In genomic region chr20:31604567-31605030, GRCh38 we compare ENCODE assay signal across 9 cellular contexts. TPM values are rescaled to one million over a fixed set of nuclear protein-coding genes. Genes with fewer than 3 reads are reported as not detected.
A peak's percentile ranks its signal among the peaks of the same experiment; 100 is the strongest.
DNase-seq lines count a peak whose midpoint lies in the region; ATAC-seq and TF ChIP-seq lines count a peak whose summit lies in the region.
"Had no signal": no experiment of that assay in that cellular context is flagged by ENCODE, and none has a peak within 500 bp of the region (broad histone marks: within the 10 kb centered on the region; RNA-seq: fewer than 3 reads in every experiment).

No MANE protein-coding gene starts in this region.

- H3K79me1 ChIP-seq in H9 (ENCODE audit: insufficient read depth, low read depth, low read length, poor library complexity, severe bottlenecking) = no peaks in the 10 kb centered on the region

- H3K9me3 Mint-ChIP-seq in H9 = peaks cover 3% of the 10 kb centered on the region in 2 experiments; a peak in 2 of 5 replicates

- H3K4me2 ChIP-seq in H9 (ENCODE audit: insufficient read depth, insufficient read length, low read length) (peak overlapping the region; percentile 57), skeletal muscle satellite cell (ENCODE audit: low read length) (peak overlapping the region; percentile 89)

- H3K23me2 ChIP-seq in H9 (ENCODE audit: insufficient read length, low read depth, low read length, poor library complexity, severe bottlenecking) = peaks cover 17% of the 10 kb centered on the region

- WGBS in H9 (ENCODE audit: extremely low coverage, insufficient read length, low lambda C conversion rate) = no CpG with 5 or more reads among the region's 14 CpGs

- H2BK5ac ChIP-seq in H9 (ENCODE audit: insufficient read length, low read length) = no peak overlapping the region

- H4K5ac ChIP-seq in H9 (ENCODE audit: insufficient read length, low read depth, low read length) = no peak overlapping the region

- H2BK12ac ChIP-seq in H9 (ENCODE audit: insufficient read length, low read depth, low read length) = no peak overlapping the region

- H3K9ac ChIP-seq in H9 (ENCODE audit: extremely low read depth, insufficient read length, low read length) (no peak overlapping the region), skeletal muscle satellite cell (ENCODE audit: low read depth, low read length) (peak overlapping the region; percentile 98)

- peak overlapping the region; percentile 73 to 91 for H3K4me3 ChIP-seq in foreskin fibroblast (ENCODE audit: low read depth in 1 of 2, low read length in 2 of 2)
- H3K4me3 ChIP-seq in skeletal muscle satellite cell (ENCODE audit: low read length) = peak overlapping the region; percentile 96

- H4K20me1 ChIP-seq in H9 (ENCODE audit: control insufficient read depth, insufficient read depth, insufficient read length) = no peaks in the 10 kb centered on the region

- H3K14ac ChIP-seq in H9 (ENCODE audit: insufficient read depth, low read length) = peak overlapping the region; percentile 19; the same call in 1 of the 2 replicates

- H2AFZ ChIP-seq in H9 (ENCODE audit: low read length) = no peak overlapping the region

- H2AK5ac ChIP-seq in H9 (ENCODE audit: insufficient read length, low read length) = no peak overlapping the region

- H3K18ac ChIP-seq in H9 (ENCODE audit: insufficient read length, low read depth, low read length) = peak overlapping the region; percentile 8

- no peaks in the 10 kb centered on the region for H3K9me3 ChIP-seq in H9 (ENCODE audit: control insufficient read depth, low read depth, low read length)
- no peaks in the 10 kb centered on the region for H3K9me3 ChIP-seq in skeletal muscle satellite cell (replicated peaks; ENCODE audit: low read length)

- peaks cover 34 to 42% of the 10 kb centered on the region in 2 experiments for H3K4me1 Mint-ChIP-seq in H9

- peaks cover 4% of the 10 kb centered on the region; the same call in 1 of the 2 replicates for H3K79me2 ChIP-seq in H9 (ENCODE audit: insufficient read depth, low read length)

- peaks cover 19% of the 10 kb centered on the region for H3K36me3 ChIP-seq in skeletal muscle satellite cell (ENCODE audit: insufficient read depth, low read length)

- H3K4me3 Mint-ChIP-seq in H9 = peak overlapping the region; percentile 93 to 97

- no peak overlapping the region for H3K27ac ChIP-seq in H9 (ENCODE audit: insufficient read length, low read depth, low read length)

- no peak overlapping the region; the same call in 1 of the 2 replicates for H3K4ac ChIP-seq in H9 (ENCODE audit: low read depth, low read length)

- H3K27me3 Mint-ChIP-seq in H9 (ENCODE audit: low read depth) = peaks cover 2% of the 10 kb centered on the region

- TF ChIP-seq CTCF in H9 (conservative IDR thresholded peaks at IDR 0.05) (no peak), foreskin fibroblast (IDR thresholded peaks at IDR 0.05; ENCODE audit: low read depth, low read length) (no peak)

- H3T11ph ChIP-seq in H9 (ENCODE audit: low read length) = no peak overlapping the region

- ATAC-seq in SK-N-SH treated with all-trans-retinoic acid at 6 μM for 48 hours = no peak
- no peak for ATAC-seq in HG02938 (IDR thresholded peaks at IDR 0.05; ENCODE audit: unreplicated experiment)
- ATAC-seq in GM19035 (IDR thresholded peaks at IDR 0.05; ENCODE audit: unreplicated experiment) = no peak

- H3K23ac ChIP-seq in H9 (ENCODE audit: insufficient read length, low read depth, low read length) = no peak overlapping the region

- H3K56ac ChIP-seq in H9 (ENCODE audit: insufficient read length, low read depth, low read length) = no peak overlapping the region

- H2BK120ac ChIP-seq in H9 (ENCODE audit: low read depth, low read length, poor library complexity, severe bottlenecking) = peak overlapping the region; percentile 48

- peaks cover 5% of the 10 kb centered on the region; the same call in 1 of the 2 replicates for H3K4me1 ChIP-seq in H9 (ENCODE audit: insufficient read depth, low read length)
- H3K4me1 ChIP-seq in skeletal muscle satellite cell (ENCODE audit: control insufficient read depth, insufficient read depth, low read length) = peaks cover 38% of the 10 kb centered on the region

- DNase-seq in H9 (no peak), foreskin fibroblast (no peak), A172 (ENCODE audit: low spot score) (no peak), dedifferentiated amniotic fluid mesenchymal stem cell (ENCODE audit: extremely low spot score) (no peak)

- H4K8ac ChIP-seq in H9 (replicated peaks; ENCODE audit: insufficient read length, low read depth, low read length) = no peak overlapping the region

- H2BK20ac ChIP-seq in H9 (ENCODE audit: low read depth, low read length, poor library complexity, severe bottlenecking) = no peak overlapping the region

- H3K36me3 Mint-ChIP-seq in H9 (ENCODE audit: insufficient read depth in 1 of 3, low read depth in 3 of 3) = peaks cover 6 to 22% (median 18%) of the 10 kb centered on the region in 3 experiments

- H3K27me3 ChIP-seq in H9 (ENCODE audit: insufficient read depth, low read length) (no peaks in the 10 kb centered on the region), skeletal muscle satellite cell (ENCODE audit: control insufficient read depth, insufficient read depth, low read length) (no peaks in the 10 kb centered on the region)

- peak overlapping the region; percentile 95 to 100 (median 98); a peak in 6 of 7 replicates for H3K27ac Mint-ChIP-seq in H9

- no peak overlapping the region for H2BK15ac ChIP-seq in H9 (ENCODE audit: low read depth, low read length)

- no peak overlapping the region for H4K91ac ChIP-seq in H9 (ENCODE audit: insufficient read length, low read depth, low read length)

TF ChIP-seq in SK-N-SH treated with all-trans-retinoic acid at 6 μM for 48 hours, 23 proteins besides CTCF, POLR2A, EP300 and RAD21 (continues in another document):
- TF ChIP-seq, protein P1, sequence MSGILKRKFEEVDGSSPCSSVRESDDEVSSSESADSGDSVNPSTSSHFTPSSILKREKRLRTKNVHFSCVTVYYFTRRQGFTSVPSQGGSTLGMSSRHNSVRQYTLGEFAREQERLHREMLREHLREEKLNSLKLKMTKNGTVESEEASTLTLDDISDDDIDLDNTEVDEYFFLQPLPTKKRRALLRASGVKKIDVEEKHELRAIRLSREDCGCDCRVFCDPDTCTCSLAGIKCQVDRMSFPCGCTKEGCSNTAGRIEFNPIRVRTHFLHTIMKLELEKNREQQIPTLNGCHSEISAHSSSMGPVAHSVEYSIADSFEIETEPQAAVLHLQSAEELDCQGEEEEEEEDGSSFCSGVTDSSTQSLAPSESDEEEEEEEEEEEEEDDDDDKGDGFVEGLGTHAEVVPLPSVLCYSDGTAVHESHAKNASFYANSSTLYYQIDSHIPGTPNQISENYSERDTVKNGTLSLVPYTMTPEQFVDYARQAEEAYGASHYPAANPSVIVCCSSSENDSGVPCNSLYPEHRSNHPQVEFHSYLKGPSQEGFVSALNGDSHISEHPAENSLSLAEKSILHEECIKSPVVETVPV (CRISPR knock-in tag; IDR thresholded peaks at IDR 0.05) = peak; percentile 94
- TF ChIP-seq ZNF70 (CRISPR knock-in tag; IDR thresholded peaks at IDR 0.05) (0 out of 2 replicates have a peak, but pooled peaks have one; percentile 38), RARB (CRISPR knock-in tag; IDR thresholded peaks at IDR 0.05) (peak; percentile 80; the same call in 1 of the 2 replicates), ESRRG (CRISPR knock-in tag; IDR thresholded peaks at IDR 0.05) (peak; percentile 89), ZNF8 (CRISPR knock-in tag; IDR thresholded peaks at IDR 0.05) (no peak), GLIS3 (CRISPR knock-in tag; IDR thresholded peaks at IDR 0.05) (peak; percentile 91; the same call in 1 of the 2 replicates), ZC3H10 (CRISPR knock-in tag; IDR thresholded peaks at IDR 0.05) (peak; percentile 62), POU6F1 (CRISPR knock-in tag; IDR thresholded peaks at IDR 0.05; ENCODE audit: borderline replicate concordance, low read depth) (0 out of 2 replicates have a peak, but pooled peaks have one; percentile 82)
- TF ChIP-seq, protein P2, sequence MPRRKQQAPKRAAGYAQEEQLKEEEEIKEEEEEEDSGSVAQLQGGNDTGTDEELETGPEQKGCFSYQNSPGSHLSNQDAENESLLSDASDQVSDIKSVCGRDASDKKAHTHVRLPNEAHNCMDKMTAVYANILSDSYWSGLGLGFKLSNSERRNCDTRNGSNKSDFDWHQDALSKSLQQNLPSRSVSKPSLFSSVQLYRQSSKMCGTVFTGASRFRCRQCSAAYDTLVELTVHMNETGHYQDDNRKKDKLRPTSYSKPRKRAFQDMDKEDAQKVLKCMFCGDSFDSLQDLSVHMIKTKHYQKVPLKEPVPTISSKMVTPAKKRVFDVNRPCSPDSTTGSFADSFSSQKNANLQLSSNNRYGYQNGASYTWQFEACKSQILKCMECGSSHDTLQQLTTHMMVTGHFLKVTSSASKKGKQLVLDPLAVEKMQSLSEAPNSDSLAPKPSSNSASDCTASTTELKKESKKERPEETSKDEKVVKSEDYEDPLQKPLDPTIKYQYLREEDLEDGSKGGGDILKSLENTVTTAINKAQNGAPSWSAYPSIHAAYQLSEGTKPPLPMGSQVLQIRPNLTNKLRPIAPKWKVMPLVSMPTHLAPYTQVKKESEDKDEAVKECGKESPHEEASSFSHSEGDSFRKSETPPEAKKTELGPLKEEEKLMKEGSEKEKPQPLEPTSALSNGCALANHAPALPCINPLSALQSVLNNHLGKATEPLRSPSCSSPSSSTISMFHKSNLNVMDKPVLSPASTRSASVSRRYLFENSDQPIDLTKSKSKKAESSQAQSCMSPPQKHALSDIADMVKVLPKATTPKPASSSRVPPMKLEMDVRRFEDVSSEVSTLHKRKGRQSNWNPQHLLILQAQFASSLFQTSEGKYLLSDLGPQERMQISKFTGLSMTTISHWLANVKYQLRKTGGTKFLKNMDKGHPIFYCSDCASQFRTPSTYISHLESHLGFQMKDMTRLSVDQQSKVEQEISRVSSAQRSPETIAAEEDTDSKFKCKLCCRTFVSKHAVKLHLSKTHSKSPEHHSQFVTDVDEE (CRISPR knock-in tag; IDR thresholded peaks at IDR 0.05) = no peak

RNA-seq across cellular contexts. Expression of gene ID1, which starts 0.5 kb away (rescaled TPM):
- 355 and 360 TPM in 2 replicates for total RNA-seq in H9 (2021)
- total RNA-seq in skeletal muscle satellite cell (2012; rRNA removed) = 159 and 207 TPM in 2 replicates
- 395 and 602 TPM in 2 replicates for total RNA-seq in A172 (2014; rRNA removed; shearing (Covaris generic))

RNA-seq across cellular contexts. Expression of gene COX4I2, which starts 33.1 kb away (rescaled TPM):
- not detected in 2 replicates for total RNA-seq in H9 (2021)
- total RNA-seq in skeletal muscle satellite cell (2012; rRNA removed) = 0.44 and 0.76 TPM in 2 replicates
- total RNA-seq in A172 (2014; rRNA removed; shearing (Covaris generic)) = not detected in 2 replicates
- total RNA-seq: T-helper 2 cell treated with Interferon-gamma antibody and Interleukin-4, amounts not matched to agents 100 ng/mL and 5 ng/mL, for 36 hours had no signal
